In genomic region chr5:143121135-143121474, GRCh38 we compare ENCODE assay signal across 1 cellular context.
TF ChIP-seq lines count a peak whose summit lies in the region.

No MANE protein-coding gene starts in this region.

TF ChIP-seq in IMR-90, 13 proteins besides CTCF, POLR2A, EP300 and RAD21:
- TF ChIP-seq MXI1 (IDR thresholded peaks at IDR 0.05; ENCODE audit: borderline replicate concordance, low read depth, low read length), result no peak
- no peak for TF ChIP-seq BHLHE40 (IDR thresholded peaks at IDR 0.05; ENCODE audit: low read depth, low read length)
- no peak for TF ChIP-seq MAFK (IDR thresholded peaks at IDR 0.05; ENCODE audit: low read depth, low read length)
- TF ChIP-seq RCOR1 (IDR thresholded peaks at IDR 0.05; ENCODE audit: insufficient replicate concordance, low read length), result no peak
- no peak for TF ChIP-seq CEBPB (IDR thresholded peaks at IDR 0.05; ENCODE audit: low read depth, low read length)
- TF ChIP-seq NFE2L2 (IDR thresholded peaks at IDR 0.05; ENCODE audit: low read depth, low read length), result no peak
- TF ChIP-seq USF2 (IDR thresholded peaks at IDR 0.05; ENCODE audit: low read depth, low read length), result no peak
- no peak for TF ChIP-seq CHD1 (IDR thresholded peaks at IDR 0.05; ENCODE audit: low read depth, low read length)
- no peak for TF ChIP-seq SMC3 (IDR thresholded peaks at IDR 0.05; ENCODE audit: low read depth, low read length)
- no peak for TF ChIP-seq ELK1 (IDR thresholded peaks at IDR 0.05; ENCODE audit: borderline replicate concordance, low read depth, low read length)
- no peak for TF ChIP-seq FOS (IDR thresholded peaks at IDR 0.05; ENCODE audit: low read depth, low read length)
- no peak for TF ChIP-seq RFX5 (IDR thresholded peaks at IDR 0.05; ENCODE audit: low read depth, low read length)
